In the genomic region with DNA sequence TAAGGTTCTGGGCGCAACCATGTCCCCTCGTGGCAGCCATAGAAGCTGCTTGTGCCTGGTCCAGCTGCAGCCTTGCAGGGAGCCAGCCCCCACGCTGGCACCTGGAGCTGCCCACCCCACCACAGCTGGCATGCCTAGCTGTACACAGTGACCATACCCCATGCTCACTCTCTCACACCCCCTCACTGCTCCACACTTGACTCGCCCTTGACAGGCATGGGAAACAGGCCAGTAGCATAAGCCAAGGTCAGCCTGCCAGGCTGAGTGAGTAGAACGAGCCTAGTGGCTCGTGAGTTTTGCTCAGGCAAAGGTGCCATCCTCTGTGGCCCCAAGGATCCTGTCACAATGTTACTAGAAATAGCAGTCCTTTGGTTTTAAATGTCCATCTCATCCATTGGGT, we compare ENCODE assay signal across 23 cellular contexts. TPM values are rescaled to one million over a fixed set of nuclear protein-coding genes. Genes with fewer than 3 reads are reported as not detected.
"Had no signal": no experiment of that assay in that cellular context is flagged by ENCODE, and none has a peak within 500 bp of the region (broad histone marks: within the 10 kb centered on the region; RNA-seq: fewer than 3 reads in every experiment).

No MANE protein-coding gene starts in this region.

- ATAC-seq: Panc1, Right ventricle myocardium inferior, SK-N-SH treated with all-trans-retinoic acid at 6 μM for 48 hours had no signal

- DNase-seq: KBM-7, NCI-H1092, NCI-H1105 treated with DMSO at 0.1 percent for 48 hours, NCI-H1417 treated with DMSO at 0.1 percent for 48 hours, NCI-H146, NCI-H1694 treated with DMSO at 0.1 percent for 48 hours, NCI-H1930, NCI-H2081 treated with DMSO at 0.1 percent for 48 hours, NCI-H2171, NCI-H226, NCI-H446, NCI-H510A, NCI-H524 treated with DMSO at 0.1 percent for 48 hours, NCI-H82, SHP77 treated with DMSO at 0.1 percent for 48 hours, SJCRH30 had no signal

- H3K9me3 ChIP-seq: SJCRH30 had no signal

- H3K27me3 ChIP-seq: SJCRH30 had no signal

- H3K4me3 ChIP-seq: SJCRH30 had no signal

- H3K36me3 ChIP-seq: SJCRH30 had no signal

- H3K27ac ChIP-seq: HL-60 had no signal

RNA-seq across cellular contexts. Expression of gene CADM2, which starts 52.7 kb away (rescaled TPM):
- total RNA-seq: LHCN-M2, MCF 10A, RPMI7951 had no signal
